Comparison of ENCODE assay signal across 1 cellular context in the genomic region with DNA sequence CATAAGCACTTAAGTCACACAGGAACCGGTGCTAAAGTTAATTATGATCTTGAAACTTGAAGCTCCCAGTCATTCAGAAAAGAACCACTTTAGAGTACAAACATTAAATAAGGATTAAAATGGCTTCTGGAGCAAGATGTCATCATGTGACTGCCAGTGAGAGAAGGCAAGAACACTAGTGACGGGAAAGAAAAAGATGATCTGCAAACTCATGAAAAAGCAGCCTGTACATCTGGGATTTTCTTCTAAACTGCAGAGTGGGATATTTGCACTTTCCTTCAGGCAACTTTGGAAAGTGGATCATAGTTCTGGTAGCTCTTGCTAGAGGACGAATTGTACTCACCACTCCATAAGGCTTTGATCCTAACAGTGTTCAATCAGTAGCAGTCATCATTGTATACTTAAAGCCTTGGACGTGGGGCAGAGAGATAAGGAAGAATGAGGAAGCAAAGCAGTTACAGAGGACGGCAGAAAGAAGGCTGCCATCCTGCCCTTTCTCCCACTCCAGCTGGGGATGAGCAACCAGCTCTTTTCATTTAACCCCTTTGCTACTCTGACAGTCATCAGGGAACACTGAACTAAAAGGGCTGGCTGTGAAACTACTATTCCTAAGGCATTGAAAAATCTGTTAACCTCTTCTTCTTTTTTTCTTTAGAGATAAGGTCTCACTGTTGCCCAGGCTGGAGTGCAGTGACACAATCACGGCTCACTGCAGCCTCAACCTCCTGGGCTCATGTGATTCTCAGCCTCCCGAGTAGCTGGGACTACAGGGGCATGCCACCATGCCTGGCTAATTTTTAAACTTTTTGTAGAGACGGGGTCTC.
A peak's percentile ranks its signal among the peaks of the same experiment; 100 is the strongest.
TF ChIP-seq lines count a peak whose summit lies in the region.

No MANE protein-coding gene starts in this region.

TF ChIP-seq in K562, 482 proteins besides CTCF, POLR2A, EP300 and RAD21 (continued from another document):
- TF ChIP-seq, protein P1, sequence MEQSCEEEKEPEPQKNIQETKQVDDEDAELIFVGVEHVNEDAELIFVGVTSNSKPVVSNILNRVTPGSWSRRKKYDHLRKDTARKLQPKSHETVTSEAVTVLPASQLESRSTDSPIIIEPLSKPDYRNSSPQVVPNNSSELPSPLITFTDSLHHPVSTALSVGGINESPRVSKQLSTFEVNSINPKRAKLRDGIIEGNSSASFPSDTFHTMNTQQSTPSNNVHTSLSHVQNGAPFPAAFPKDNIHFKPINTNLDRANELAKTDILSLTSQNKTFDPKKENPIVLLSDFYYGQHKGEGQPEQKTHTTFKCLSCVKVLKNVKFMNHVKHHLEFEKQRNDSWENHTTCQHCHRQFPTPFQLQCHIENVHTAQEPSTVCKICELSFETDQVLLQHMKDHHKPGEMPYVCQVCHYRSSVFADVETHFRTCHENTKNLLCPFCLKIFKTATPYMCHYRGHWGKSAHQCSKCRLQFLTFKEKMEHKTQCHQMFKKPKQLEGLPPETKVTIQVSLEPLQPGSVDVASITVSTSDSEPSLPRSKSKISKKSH (CRISPR knock-in tag; IDR thresholded peaks at IDR 0.05): no peak
- TF ChIP-seq ELF1 (tag; IDR thresholded peaks at IDR 0.05) (peak; percentile 61), NBN (IDR thresholded peaks at IDR 0.05; ENCODE audit: low read depth) (peak; percentile 66; the same call in 1 of the 2 replicates), ZNF24 (IDR thresholded peaks at IDR 0.05) (peak; percentile 18; the same call in 1 of the 2 replicates), NCOA1 (IDR thresholded peaks at IDR 0.05; ENCODE audit: low read depth) (no peak), BRD9 (IDR thresholded peaks at IDR 0.05; ENCODE audit: low read depth, partially characterized antibody) (no peak), POLR2AphosphoS5 (IDR thresholded peaks at IDR 0.05; ENCODE audit: control insufficient read depth, insufficient read depth, low read depth, low read length) (peak; percentile 35; the same call in 1 of the 2 replicates), ADNP (tag; IDR thresholded peaks at IDR 0.05) (no peak), MAZ (CRISPR knock-in tag; conservative IDR thresholded peaks at IDR 0.05 in 1 of 2, IDR thresholded peaks at IDR 0.05 in 1 of 2) (no peak), ZNF217 (CRISPR knock-in tag; IDR thresholded peaks at IDR 0.05) (no peak), NFIC (IDR thresholded peaks at IDR 0.05) (0 out of 2 replicates have a peak, but pooled peaks have one; percentile 21), MECOM (CRISPR knock-in tag; IDR thresholded peaks at IDR 0.05) (peak; percentile 64; the same call in 1 of the 2 replicates), RB1 (IDR thresholded peaks at IDR 0.05; ENCODE audit: low read depth) (no peak), CBFB (CRISPR knock-in tag; IDR thresholded peaks at IDR 0.05) (no peak), CSDE1 (IDR thresholded peaks at IDR 0.05) (no peak), FOSL1 (tag; conservative IDR thresholded peaks at IDR 0.05) (peak; percentile 77), MEF2D (tag; conservative IDR thresholded peaks at IDR 0.05; ENCODE audit: low read depth) (no peak), RFX1 (IDR thresholded peaks at IDR 0.05) (no peak), BHLHE40 (IDR thresholded peaks at IDR 0.05; ENCODE audit: low read length) (peak; percentile 39; the same call in 1 of the 2 replicates), EP400 (IDR thresholded peaks at IDR 0.05) (peak; percentile 38), NFIX (CRISPR knock-in tag; IDR thresholded peaks at IDR 0.05; ENCODE audit: low read depth) (no peak), KDM5B (IDR thresholded peaks at IDR 0.05; ENCODE audit: insufficient replicate concordance, low read depth, low read length) (no peak)
- TF ChIP-seq, protein P2, sequence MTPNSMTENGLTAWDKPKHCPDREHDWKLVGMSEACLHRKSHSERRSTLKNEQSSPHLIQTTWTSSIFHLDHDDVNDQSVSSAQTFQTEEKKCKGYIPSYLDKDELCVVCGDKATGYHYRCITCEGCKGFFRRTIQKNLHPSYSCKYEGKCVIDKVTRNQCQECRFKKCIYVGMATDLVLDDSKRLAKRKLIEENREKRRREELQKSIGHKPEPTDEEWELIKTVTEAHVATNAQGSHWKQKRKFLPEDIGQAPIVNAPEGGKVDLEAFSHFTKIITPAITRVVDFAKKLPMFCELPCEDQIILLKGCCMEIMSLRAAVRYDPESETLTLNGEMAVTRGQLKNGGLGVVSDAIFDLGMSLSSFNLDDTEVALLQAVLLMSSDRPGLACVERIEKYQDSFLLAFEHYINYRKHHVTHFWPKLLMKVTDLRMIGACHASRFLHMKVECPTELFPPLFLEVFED (CRISPR knock-in tag; conservative IDR thresholded peaks at IDR 0.05): no peak
- TF ChIP-seq, protein P3, sequence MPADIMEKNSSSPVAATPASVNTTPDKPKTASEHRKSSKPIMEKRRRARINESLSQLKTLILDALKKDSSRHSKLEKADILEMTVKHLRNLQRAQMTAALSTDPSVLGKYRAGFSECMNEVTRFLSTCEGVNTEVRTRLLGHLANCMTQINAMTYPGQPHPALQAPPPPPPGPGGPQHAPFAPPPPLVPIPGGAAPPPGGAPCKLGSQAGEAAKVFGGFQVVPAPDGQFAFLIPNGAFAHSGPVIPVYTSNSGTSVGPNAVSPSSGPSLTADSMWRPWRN (IDR thresholded peaks at IDR 0.05; ENCODE audit: low read depth): peak; percentile 48; the same call in 1 of the 2 replicates
- TF ChIP-seq, protein P4, sequence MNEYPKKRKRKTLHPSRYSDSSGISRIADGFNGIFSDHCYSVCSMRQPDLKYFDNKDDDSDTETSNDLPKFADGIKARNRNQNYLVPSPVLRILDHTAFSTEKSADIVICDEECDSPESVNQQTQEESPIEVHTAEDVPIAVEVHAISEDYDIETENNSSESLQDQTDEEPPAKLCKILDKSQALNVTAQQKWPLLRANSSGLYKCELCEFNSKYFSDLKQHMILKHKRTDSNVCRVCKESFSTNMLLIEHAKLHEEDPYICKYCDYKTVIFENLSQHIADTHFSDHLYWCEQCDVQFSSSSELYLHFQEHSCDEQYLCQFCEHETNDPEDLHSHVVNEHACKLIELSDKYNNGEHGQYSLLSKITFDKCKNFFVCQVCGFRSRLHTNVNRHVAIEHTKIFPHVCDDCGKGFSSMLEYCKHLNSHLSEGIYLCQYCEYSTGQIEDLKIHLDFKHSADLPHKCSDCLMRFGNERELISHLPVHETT (CRISPR knock-in tag; conservative IDR thresholded peaks at IDR 0.05 in 1 of 2, IDR thresholded peaks at IDR 0.05 in 1 of 2): peak in 1 of 2 experiments; percentile 79; a peak in 1 of 4 replicates
- TF ChIP-seq, protein P5, sequence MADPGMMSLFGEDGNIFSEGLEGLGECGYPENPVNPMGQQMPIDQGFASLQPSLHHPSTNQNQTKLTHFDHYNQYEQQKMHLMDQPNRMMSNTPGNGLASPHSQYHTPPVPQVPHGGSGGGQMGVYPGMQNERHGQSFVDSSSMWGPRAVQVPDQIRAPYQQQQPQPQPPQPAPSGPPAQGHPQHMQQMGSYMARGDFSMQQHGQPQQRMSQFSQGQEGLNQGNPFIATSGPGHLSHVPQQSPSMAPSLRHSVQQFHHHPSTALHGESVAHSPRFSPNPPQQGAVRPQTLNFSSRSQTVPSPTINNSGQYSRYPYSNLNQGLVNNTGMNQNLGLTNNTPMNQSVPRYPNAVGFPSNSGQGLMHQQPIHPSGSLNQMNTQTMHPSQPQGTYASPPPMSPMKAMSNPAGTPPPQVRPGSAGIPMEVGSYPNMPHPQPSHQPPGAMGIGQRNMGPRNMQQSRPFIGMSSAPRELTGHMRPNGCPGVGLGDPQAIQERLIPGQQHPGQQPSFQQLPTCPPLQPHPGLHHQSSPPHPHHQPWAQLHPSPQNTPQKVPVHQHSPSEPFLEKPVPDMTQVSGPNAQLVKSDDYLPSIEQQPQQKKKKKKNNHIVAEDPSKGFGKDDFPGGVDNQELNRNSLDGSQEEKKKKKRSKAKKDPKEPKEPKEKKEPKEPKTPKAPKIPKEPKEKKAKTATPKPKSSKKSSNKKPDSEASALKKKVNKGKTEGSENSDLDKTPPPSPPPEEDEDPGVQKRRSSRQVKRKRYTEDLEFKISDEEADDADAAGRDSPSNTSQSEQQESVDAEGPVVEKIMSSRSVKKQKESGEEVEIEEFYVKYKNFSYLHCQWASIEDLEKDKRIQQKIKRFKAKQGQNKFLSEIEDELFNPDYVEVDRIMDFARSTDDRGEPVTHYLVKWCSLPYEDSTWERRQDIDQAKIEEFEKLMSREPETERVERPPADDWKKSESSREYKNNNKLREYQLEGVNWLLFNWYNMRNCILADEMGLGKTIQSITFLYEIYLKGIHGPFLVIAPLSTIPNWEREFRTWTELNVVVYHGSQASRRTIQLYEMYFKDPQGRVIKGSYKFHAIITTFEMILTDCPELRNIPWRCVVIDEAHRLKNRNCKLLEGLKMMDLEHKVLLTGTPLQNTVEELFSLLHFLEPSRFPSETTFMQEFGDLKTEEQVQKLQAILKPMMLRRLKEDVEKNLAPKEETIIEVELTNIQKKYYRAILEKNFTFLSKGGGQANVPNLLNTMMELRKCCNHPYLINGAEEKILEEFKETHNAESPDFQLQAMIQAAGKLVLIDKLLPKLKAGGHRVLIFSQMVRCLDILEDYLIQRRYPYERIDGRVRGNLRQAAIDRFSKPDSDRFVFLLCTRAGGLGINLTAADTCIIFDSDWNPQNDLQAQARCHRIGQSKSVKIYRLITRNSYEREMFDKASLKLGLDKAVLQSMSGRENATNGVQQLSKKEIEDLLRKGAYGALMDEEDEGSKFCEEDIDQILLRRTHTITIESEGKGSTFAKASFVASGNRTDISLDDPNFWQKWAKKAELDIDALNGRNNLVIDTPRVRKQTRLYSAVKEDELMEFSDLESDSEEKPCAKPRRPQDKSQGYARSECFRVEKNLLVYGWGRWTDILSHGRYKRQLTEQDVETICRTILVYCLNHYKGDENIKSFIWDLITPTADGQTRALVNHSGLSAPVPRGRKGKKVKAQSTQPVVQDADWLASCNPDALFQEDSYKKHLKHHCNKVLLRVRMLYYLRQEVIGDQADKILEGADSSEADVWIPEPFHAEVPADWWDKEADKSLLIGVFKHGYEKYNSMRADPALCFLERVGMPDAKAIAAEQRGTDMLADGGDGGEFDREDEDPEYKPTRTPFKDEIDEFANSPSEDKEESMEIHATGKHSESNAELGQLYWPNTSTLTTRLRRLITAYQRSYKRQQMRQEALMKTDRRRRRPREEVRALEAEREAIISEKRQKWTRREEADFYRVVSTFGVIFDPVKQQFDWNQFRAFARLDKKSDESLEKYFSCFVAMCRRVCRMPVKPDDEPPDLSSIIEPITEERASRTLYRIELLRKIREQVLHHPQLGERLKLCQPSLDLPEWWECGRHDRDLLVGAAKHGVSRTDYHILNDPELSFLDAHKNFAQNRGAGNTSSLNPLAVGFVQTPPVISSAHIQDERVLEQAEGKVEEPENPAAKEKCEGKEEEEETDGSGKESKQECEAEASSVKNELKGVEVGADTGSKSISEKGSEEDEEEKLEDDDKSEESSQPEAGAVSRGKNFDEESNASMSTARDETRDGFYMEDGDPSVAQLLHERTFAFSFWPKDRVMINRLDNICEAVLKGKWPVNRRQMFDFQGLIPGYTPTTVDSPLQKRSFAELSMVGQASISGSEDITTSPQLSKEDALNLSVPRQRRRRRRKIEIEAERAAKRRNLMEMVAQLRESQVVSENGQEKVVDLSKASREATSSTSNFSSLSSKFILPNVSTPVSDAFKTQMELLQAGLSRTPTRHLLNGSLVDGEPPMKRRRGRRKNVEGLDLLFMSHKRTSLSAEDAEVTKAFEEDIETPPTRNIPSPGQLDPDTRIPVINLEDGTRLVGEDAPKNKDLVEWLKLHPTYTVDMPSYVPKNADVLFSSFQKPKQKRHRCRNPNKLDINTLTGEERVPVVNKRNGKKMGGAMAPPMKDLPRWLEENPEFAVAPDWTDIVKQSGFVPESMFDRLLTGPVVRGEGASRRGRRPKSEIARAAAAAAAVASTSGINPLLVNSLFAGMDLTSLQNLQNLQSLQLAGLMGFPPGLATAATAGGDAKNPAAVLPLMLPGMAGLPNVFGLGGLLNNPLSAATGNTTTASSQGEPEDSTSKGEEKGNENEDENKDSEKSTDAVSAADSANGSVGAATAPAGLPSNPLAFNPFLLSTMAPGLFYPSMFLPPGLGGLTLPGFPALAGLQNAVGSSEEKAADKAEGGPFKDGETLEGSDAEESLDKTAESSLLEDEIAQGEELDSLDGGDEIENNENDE (IDR thresholded peaks at IDR 0.05; ENCODE audit: low read depth, low read length): no peak
- TF ChIP-seq, protein P6, sequence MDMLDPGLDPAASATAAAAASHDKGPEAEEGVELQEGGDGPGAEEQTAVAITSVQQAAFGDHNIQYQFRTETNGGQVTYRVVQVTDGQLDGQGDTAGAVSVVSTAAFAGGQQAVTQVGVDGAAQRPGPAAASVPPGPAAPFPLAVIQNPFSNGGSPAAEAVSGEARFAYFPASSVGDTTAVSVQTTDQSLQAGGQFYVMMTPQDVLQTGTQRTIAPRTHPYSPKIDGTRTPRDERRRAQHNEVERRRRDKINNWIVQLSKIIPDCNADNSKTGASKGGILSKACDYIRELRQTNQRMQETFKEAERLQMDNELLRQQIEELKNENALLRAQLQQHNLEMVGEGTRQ (CRISPR knock-in tag; IDR thresholded peaks at IDR 0.05): peak; percentile 51
- TF ChIP-seq, protein P7, sequence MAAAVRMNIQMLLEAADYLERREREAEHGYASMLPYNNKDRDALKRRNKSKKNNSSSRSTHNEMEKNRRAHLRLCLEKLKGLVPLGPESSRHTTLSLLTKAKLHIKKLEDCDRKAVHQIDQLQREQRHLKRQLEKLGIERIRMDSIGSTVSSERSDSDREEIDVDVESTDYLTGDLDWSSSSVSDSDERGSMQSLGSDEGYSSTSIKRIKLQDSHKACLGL (CRISPR knock-in tag; IDR thresholded peaks at IDR 0.05; ENCODE audit: borderline replicate concordance, poor library complexity, severe bottlenecking): no peak
- TF ChIP-seq, protein P8, sequence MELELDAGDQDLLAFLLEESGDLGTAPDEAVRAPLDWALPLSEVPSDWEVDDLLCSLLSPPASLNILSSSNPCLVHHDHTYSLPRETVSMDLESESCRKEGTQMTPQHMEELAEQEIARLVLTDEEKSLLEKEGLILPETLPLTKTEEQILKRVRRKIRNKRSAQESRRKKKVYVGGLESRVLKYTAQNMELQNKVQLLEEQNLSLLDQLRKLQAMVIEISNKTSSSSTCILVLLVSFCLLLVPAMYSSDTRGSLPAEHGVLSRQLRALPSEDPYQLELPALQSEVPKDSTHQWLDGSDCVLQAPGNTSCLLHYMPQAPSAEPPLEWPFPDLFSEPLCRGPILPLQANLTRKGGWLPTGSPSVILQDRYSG (tag; conservative IDR thresholded peaks at IDR 0.05; ENCODE audit: low read depth): peak; percentile 71; the same call in 1 of the 2 replicates
